ENCODE assay signal across 8 cellular contexts in genomic region chr2:16666453-16666801, GRCh38. TPM values are rescaled to one million over a fixed set of nuclear protein-coding genes. Genes with fewer than 3 reads are reported as not detected.
A peak's percentile ranks its signal among the peaks of the same experiment; 100 is the strongest.
DNase-seq lines count a peak whose midpoint lies in the region; ATAC-seq, FAIRE-seq and TF ChIP-seq lines count a peak whose summit lies in the region.

No MANE protein-coding gene starts in this region.

- TF ChIP-seq POLR2A in H54 (IDR thresholded peaks at IDR 0.05; ENCODE audit: low read depth, low read length): no peak

- no peak for TF ChIP-seq CTCF in GM13977 (IDR thresholded peaks at IDR 0.05; ENCODE audit: extremely low read depth, insufficient read depth, missing control alignments)
- no peak for TF ChIP-seq CTCF in Loucy (conservative IDR thresholded peaks at IDR 0.05; ENCODE audit: low read length)
- no peak for TF ChIP-seq CTCF in chondrocyte (IDR thresholded peaks at IDR 0.05)
- TF ChIP-seq CTCF in neural crest cell (conservative IDR thresholded peaks at IDR 0.05): no peak

- no peaks in the 10 kb centered on the region for H3K9me2 ChIP-seq in Loucy (replicated peaks; ENCODE audit: low read depth, low read length)

- H3K27me3 Mint-ChIP-seq in chondrocyte (ENCODE audit: low read depth) (peaks cover 18% of the 10 kb centered on the region), neural crest cell (ENCODE audit: low read depth) (peaks cover 13% of the 10 kb centered on the region)

- H4K20me1 ChIP-seq in Loucy (ENCODE audit: insufficient read depth, low read length, poor library complexity, severe bottlenecking): no peaks in the 10 kb centered on the region

- peak overlapping the region; percentile 47 for H3K9ac ChIP-seq in Loucy (ENCODE audit: low read depth, low read length, poor library complexity, severe bottlenecking)

- H3K27ac Mint-ChIP-seq in chondrocyte (ENCODE audit: unreplicated experiment): no peak overlapping the region
- H3K27ac Mint-ChIP-seq in neural crest cell (ENCODE audit: unreplicated experiment): no peak overlapping the region

- peak overlapping the region; percentile 68 for H3K4me3 ChIP-seq in Loucy (ENCODE audit: low read length, poor library complexity, severe bottlenecking)

- H3K4me3 Mint-ChIP-seq in chondrocyte (ENCODE audit: unreplicated experiment) (peak overlapping the region; percentile 76), neural crest cell (peak overlapping the region; percentile 89)

- no peaks in the 10 kb centered on the region for H3K9me3 ChIP-seq in Loucy (ENCODE audit: insufficient read depth, low read depth, low read length)

- peak overlapping the region; percentile 80 for H3K4me2 ChIP-seq in Loucy (ENCODE audit: low read depth, low read length, poor library complexity, severe bottlenecking)

- H3K9me3 Mint-ChIP-seq in chondrocyte (ENCODE audit: low read depth): no peaks in the 10 kb centered on the region
- no peaks in the 10 kb centered on the region for H3K9me3 Mint-ChIP-seq in neural crest cell

- DNase-seq in GM13977 (ENCODE audit: low spot score) (peak; percentile 26), chondrocyte (ENCODE audit: low spot score) (no peak), neural crest cell (ENCODE audit: low read depth, low spot score) (no peak), nucleus accumbens (lab: John Stamatoyannopoulos, UW) (no peak), OCI-M2 (lab: John Stamatoyannopoulos, UW; ENCODE audit: unreplicated experiment) (no peak), H54 (ENCODE audit: insufficient read length, low spot score) (no peak)

- 0 out of 2 replicates have a peak overlapping the region, but pooled peaks have one; percentile 56 for H2AFZ ChIP-seq in Loucy (ENCODE audit: low read length)

- no peaks in the 10 kb centered on the region for H3K36me3 Mint-ChIP-seq in chondrocyte (ENCODE audit: low read depth)
- no peaks in the 10 kb centered on the region for H3K36me3 Mint-ChIP-seq in neural crest cell (ENCODE audit: low read depth)

- peaks cover 41% of the 10 kb centered on the region for H3K4me1 ChIP-seq in Loucy (ENCODE audit: insufficient read depth, low read length, poor library complexity, severe bottlenecking)

- H3F3A ChIP-seq in Loucy (ENCODE audit: low read depth): no peaks in the 10 kb centered on the region

- H3K79me2 ChIP-seq in Loucy (ENCODE audit: insufficient read depth, low read length): no peaks in the 10 kb centered on the region

- H3K4me1 Mint-ChIP-seq in chondrocyte (ENCODE audit: low read depth): peaks cover 16% of the 10 kb centered on the region
- peaks cover 44% of the 10 kb centered on the region for H3K4me1 Mint-ChIP-seq in neural crest cell

- no peak for ATAC-seq in GM18907 (IDR thresholded peaks at IDR 0.05; ENCODE audit: unreplicated experiment)

- no peak for FAIRE-seq in H54 (lab: Jason Lieb, UNC)

- H3K36me3 ChIP-seq in Loucy (ENCODE audit: insufficient read depth, low read length): no peaks in the 10 kb centered on the region

- in situ Hi-C loops in GM13977 (cut with MboI; ENCODE audit: low pct_unique_long_range_greater_than_20kb, low sequenced_read_pairs, unreplicated experiment): no loop called here

- no peaks in the 10 kb centered on the region for H3K27me3 ChIP-seq in Loucy (ENCODE audit: insufficient read depth, low read length, poor library complexity, severe bottlenecking)

RNA-seq across cellular contexts. Expression of gene CYRIA, which starts 0.8 kb away (rescaled TPM):
- 2.0 to 2.1 TPM in 2 of 3 replicates, not detected in the other for total RNA-seq in chondrocyte
- total RNA-seq in neural crest cell: 10.2 and 11.1 TPM in 2 replicates
